Comparison of ENCODE assay signal across 13 cellular contexts in the genomic region with DNA sequence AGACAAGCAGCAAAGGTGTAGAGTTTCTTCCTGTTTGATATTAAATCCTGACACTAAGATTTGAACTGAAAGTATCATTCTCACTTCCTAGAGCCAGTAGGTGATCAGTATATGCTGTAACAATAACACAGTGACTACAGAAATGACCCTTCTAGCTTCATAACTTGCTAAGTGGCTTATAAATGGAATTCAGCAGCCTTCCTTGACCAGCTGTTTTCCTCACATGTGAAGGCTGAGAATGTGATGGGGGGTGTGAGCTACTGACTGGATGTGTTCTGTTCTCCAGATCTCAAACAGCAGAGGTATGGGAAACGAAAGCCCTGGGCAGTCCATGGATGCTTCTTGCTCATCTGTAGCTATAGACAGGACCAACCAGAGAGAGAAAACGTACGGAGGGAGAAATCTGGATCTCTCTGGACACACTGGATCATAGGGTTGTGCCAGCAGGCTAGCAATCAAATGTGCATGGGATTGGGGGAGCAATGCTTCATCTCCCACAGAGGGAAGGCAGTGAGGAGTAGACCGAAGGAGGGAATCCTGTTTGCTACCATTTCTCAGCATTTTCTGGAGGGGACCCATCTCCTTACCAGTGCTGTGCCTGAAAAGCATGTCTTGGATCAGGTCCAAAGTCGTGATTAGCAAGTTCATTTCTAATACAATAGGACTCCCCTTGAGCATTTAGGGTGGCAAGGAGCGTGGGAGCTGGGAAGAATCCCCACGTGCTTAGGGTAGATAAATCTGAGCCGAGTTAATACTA. TPM values are rescaled to one million over a fixed set of nuclear protein-coding genes. Genes with fewer than 3 reads are reported as not detected.
DNase-seq lines count a peak whose midpoint lies in the region; ATAC-seq and TF ChIP-seq lines count a peak whose summit lies in the region.
"Had no signal": no experiment of that assay in that cellular context is flagged by ENCODE, and none has a peak within 500 bp of the region (broad histone marks: within the 10 kb centered on the region; RNA-seq: fewer than 3 reads in every experiment).

No MANE protein-coding gene starts in this region.

- H3K4ac ChIP-seq in trophoblast cell (ENCODE audit: low read depth, low read length) = no peak overlapping the region

- no peak overlapping the region for H4K91ac ChIP-seq in trophoblast cell (ENCODE audit: low read depth, low read length)

- no peaks in the 10 kb centered on the region for H3K79me1 ChIP-seq in trophoblast cell (ENCODE audit: low read length)

- no peak overlapping the region for H3K4me3 ChIP-seq in AG10803 (ENCODE audit: low read length)
- no peak overlapping the region for H3K4me3 ChIP-seq in trophoblast cell (ENCODE audit: low read depth, low read length)
- no peak overlapping the region for H3K4me3 ChIP-seq in vagina

- H3K4me1 Mint-ChIP-seq in T-helper 17 cell = peaks cover 40% of the 10 kb centered on the region

- H3K9ac ChIP-seq in trophoblast cell (ENCODE audit: low read length) = no peak overlapping the region

- peak overlapping the region; percentile 43 for H3K4me3 Mint-ChIP-seq in T-helper 17 cell

- peaks cover 0 to 1% of the 10 kb centered on the region in 2 experiments for H3K4me1 ChIP-seq in trophoblast cell (ENCODE audit: control insufficient read depth in 1 of 2, insufficient read depth in 2 of 2, low read length in 2 of 2)
- peaks cover 57% of the 10 kb centered on the region for H3K4me1 ChIP-seq in vagina

- no peak overlapping the region for H2BK5ac ChIP-seq in trophoblast cell (ENCODE audit: low read depth, low read length, poor library complexity)

- ATAC-seq in GM18873 (IDR thresholded peaks at IDR 0.05; ENCODE audit: low FRiP score, unreplicated experiment) (peak; percentile 45), HG02798 (IDR thresholded peaks at IDR 0.05; ENCODE audit: poor library complexity, unreplicated experiment) (peak; percentile 32), T-helper 17 cell (no peak), left ventricle myocardium superior (no peak)

- H3K23ac ChIP-seq in trophoblast cell (ENCODE audit: low read length) = no peak overlapping the region

- no peak overlapping the region for H4K8ac ChIP-seq in trophoblast cell (ENCODE audit: low read depth, low read length)

- H3K79me2 ChIP-seq in trophoblast cell (ENCODE audit: control insufficient read depth, insufficient read depth, low read length, poor library complexity) = no peaks in the 10 kb centered on the region

- H3K27ac ChIP-seq in trophoblast cell (ENCODE audit: low read depth, low read length) (no peak overlapping the region), vagina (no peak overlapping the region)
- H3K27ac ChIP-seq: C4-2B, HL-60 had no signal

- no peak for TF ChIP-seq POLR2A in vagina (IDR thresholded peaks at IDR 0.05)

- H3K27me3 Mint-ChIP-seq in T-helper 17 cell = no peaks in the 10 kb centered on the region

- no CpG with 5 or more reads among the region's 8 CpGs for WGBS in trophoblast cell (ENCODE audit: extremely low coverage, insufficient coverage, insufficient read length)

- no peak overlapping the region for H2BK120ac ChIP-seq in trophoblast cell (ENCODE audit: insufficient read depth, low read length, poor library complexity)

- H3K36me3 ChIP-seq in trophoblast cell (ENCODE audit: control insufficient read depth in 1 of 2, insufficient read depth in 2 of 2, low read length in 2 of 2) (peaks cover 0 to 10% of the 10 kb centered on the region in 2 experiments), vagina (no peaks in the 10 kb centered on the region)

- no peak overlapping the region for H3K4me2 ChIP-seq in trophoblast cell (ENCODE audit: low read length)

- no peak overlapping the region for H2AFZ ChIP-seq in trophoblast cell (ENCODE audit: insufficient read depth, low read length, poor library complexity)

- H2BK12ac ChIP-seq in trophoblast cell (ENCODE audit: low read length) = no peak overlapping the region

- peaks cover 5% of the 10 kb centered on the region for H3K36me3 Mint-ChIP-seq in T-helper 17 cell (ENCODE audit: low read depth)

- intact Hi-C loops in vagina (cut with DNase I) (no loop called here), left ventricle myocardium superior (cut with micrococcal nuclease) (no loop called here)

- peak overlapping the region; percentile 87 for H3K27ac Mint-ChIP-seq in T-helper 17 cell

- TF ChIP-seq CTCF in AG10803 (conservative IDR thresholded peaks at IDR 0.05; ENCODE audit: low read length) = no peak
- TF ChIP-seq CTCF in vagina (IDR thresholded peaks at IDR 0.05) = no peak

- H2AK5ac ChIP-seq in trophoblast cell (ENCODE audit: low read length) = no peak overlapping the region

- H3K27me3 ChIP-seq in trophoblast cell (ENCODE audit: insufficient read depth, low read length) (no peaks in the 10 kb centered on the region), vagina (no peaks in the 10 kb centered on the region)

- no peak overlapping the region for H3K14ac ChIP-seq in trophoblast cell (ENCODE audit: low read length)

- no peak overlapping the region for H3K18ac ChIP-seq in trophoblast cell (ENCODE audit: low read length)

- DNase-seq in AG10803 (ENCODE audit: low read depth) (peak; percentile 37), T-helper 17 cell (no peak), trophoblast cell (no peak), vagina (ENCODE audit: extremely low spot score in 2 of 2) (no peak), mesenteric fat pad (ENCODE audit: low spot score) (no peak), left ventricle myocardium superior (no peak)
- DNase-seq: activated CD4-positive, alpha-beta T cell treated with anti-CD3 and anti-CD28 coated beads, Interleukin-2, amount 50 U/mL, for 1 hour; effector CD4-positive, alpha-beta T cell; NCI-H524 had no signal

- no peaks in the 10 kb centered on the region for H3K9me3 ChIP-seq in T-helper 17 cell (ENCODE audit: control insufficient read depth, low read length, poor library complexity, severe bottlenecking)
- H3K9me3 ChIP-seq in trophoblast cell (ENCODE audit: insufficient read depth, low read depth, low read length) = no peaks in the 10 kb centered on the region
- no peaks in the 10 kb centered on the region for H3K9me3 ChIP-seq in vagina

- no peak overlapping the region for H4K12ac ChIP-seq in trophoblast cell (ENCODE audit: low read depth, low read length)

RNA-seq across cellular contexts. Expression of a gene that starts 39.4 kb away (rescaled TPM):
- 100 to 1,000 TPM; 130 to 140 TPM for total RNA-seq in T-helper 17 cell
- 58.8 and 59.8 TPM in 2 replicates for polyA plus RNA-seq in trophoblast cell (2013)
- total RNA-seq in vagina = 34.4 TPM
- total RNA-seq in mesenteric fat pad = 29.6 TPM
- total RNA-seq in left ventricle myocardium superior = 16.3 TPM

RNA-seq across cellular contexts. Expression of a gene that starts 57.0 kb away (rescaled TPM):
- 10 to 100 TPM; 26.3 to 38.6 TPM for total RNA-seq in T-helper 17 cell
- 119 and 125 TPM in 2 replicates for polyA plus RNA-seq in trophoblast cell (2013)
- total RNA-seq in vagina = 137 TPM
- 339 TPM for total RNA-seq in mesenteric fat pad
- total RNA-seq in left ventricle myocardium superior = 290 TPM

Comparison
In these comparisons a context has a peak if more than half of its experiments do, and no peak if none do; other contexts are left out.
1. ATAC-seq: peak in GM18873 (single experiment) and HG02798 (single experiment); none in T-helper 17 cell (single experiment) and left ventricle myocardium superior (single experiment).